In the genomic region with DNA sequence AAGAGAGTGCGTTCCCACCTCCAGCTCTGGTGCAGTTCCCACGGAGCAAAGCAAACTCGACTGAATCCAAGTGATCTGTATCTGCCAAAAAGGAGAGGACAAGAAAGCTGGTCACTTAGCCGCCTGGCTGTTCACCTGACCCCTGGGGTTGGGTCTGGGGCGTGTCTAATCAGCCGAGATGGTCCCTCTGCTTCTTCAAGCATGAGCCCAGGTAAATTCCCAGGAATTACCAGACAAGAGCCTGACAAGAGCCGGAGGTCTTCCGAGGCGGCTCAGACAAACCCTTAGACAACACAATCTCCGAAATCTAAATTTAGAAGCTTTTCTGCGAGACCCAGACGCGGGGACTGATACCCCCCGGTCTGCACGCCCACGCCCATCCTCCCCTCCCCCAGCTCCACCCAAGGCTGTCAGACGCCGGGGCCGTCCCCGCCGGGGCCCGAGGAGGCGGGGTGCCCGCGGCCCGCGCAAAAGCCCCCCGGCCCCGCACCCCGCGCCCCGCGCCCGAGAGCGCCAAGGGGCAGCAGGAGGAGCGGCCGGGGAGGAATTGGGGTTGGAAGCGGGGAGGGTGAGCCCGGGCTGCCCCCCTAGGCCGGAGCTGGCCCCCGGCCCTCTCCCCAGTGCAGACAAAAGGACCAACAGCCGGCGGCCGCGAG, we compare ENCODE assay signal across 8 cellular contexts. TPM values are rescaled to one million over a fixed set of nuclear protein-coding genes. Genes with fewer than 3 reads are reported as not detected.
DNase-seq lines count a peak whose midpoint lies in the region; ATAC-seq and TF ChIP-seq lines count a peak whose summit lies in the region.

No MANE protein-coding gene starts in this region.

- H3K79me1 ChIP-seq in mesendoderm (ENCODE audit: low read length): peaks cover 2% of the 10 kb centered on the region

- H3K9me3 ChIP-seq in duodenal mucosa (ENCODE audit: control insufficient read depth in 1 of 2, low read length in 2 of 2): no peaks in the 10 kb centered on the region

- H3K36me3 ChIP-seq in duodenal mucosa (ENCODE audit: control insufficient read depth in 1 of 2, insufficient read depth in 2 of 2, low read length in 2 of 2) (peaks cover 0 to 10% of the 10 kb centered on the region in 2 donors), mesendoderm (ENCODE audit: control insufficient read depth, insufficient read depth, low read length) (no peaks in the 10 kb centered on the region)

- H3K4me3 ChIP-seq in duodenal mucosa (ENCODE audit: low read depth in 1 of 2, low read length in 2 of 2) (peak overlapping the region; percentile 67 to 91), mesendoderm (ENCODE audit: low read length) (peak overlapping the region; percentile 73)

- no CpG with 5 or more reads among the region's 45 CpGs for WGBS in mesendoderm (ENCODE audit: extremely low coverage, insufficient coverage, low lambda C conversion rate)

- peak overlapping the region; percentile 6 for H2BK5ac ChIP-seq in mesendoderm (ENCODE audit: low read length)

- H4K5ac ChIP-seq in mesendoderm (ENCODE audit: low read length): no peak overlapping the region

- DNase-seq in DMS53 treated with DMSO at 0.1 percent for 48 hours (lab: John Stamatoyannopoulos, UW; ENCODE audit: unreplicated experiment) (peak; percentile 36), mesendoderm (peak; percentile 70), NCI-H187 treated with DMSO at 0.1 percent for 48 hours (lab: John Stamatoyannopoulos, UW) (no peak)
- peak; percentile 52 for DNase-seq in activated CD4-positive, alpha-beta T cell treated with anti-CD3 and anti-CD28 coated beads, Interleukin-2, amount 50 U/mL, for 1 hour
- DNase-seq in stimulated activated CD8-positive, alpha-beta memory T cell treated with anti-CD3 and anti-CD28 coated beads, Interleukin-7, amount 100 ng/mL, for 48 hours (ENCODE audit: extremely low read depth in 1 of 2, low read depth in 1 of 2): peak; percentile 14 to 25

- no peaks in the 10 kb centered on the region for H3K27me3 ChIP-seq in duodenal mucosa (ENCODE audit: control insufficient read depth in 1 of 2, insufficient read depth in 2 of 2, low read length in 2 of 2)
- no peaks in the 10 kb centered on the region for H3K27me3 ChIP-seq in mesendoderm (ENCODE audit: insufficient read depth, low read length, poor library complexity)

- peak overlapping the region; percentile 53 for H3K23ac ChIP-seq in mesendoderm (ENCODE audit: low read length)

- H3K56ac ChIP-seq in mesendoderm (ENCODE audit: low read length): peak overlapping the region; percentile 91

- peak overlapping the region; percentile 83 to 90 for H3K9ac ChIP-seq in duodenal mucosa (ENCODE audit: low read depth in 1 of 2, low read length in 2 of 2)
- H3K9ac ChIP-seq in mesendoderm (ENCODE audit: low read length): peak overlapping the region; percentile 80

- H3K4me2 ChIP-seq in mesendoderm (ENCODE audit: low read length): peak overlapping the region; percentile 92

- peak overlapping the region; percentile 97 for H4K8ac ChIP-seq in mesendoderm (ENCODE audit: low read depth, low read length)

- H2BK120ac ChIP-seq in mesendoderm (ENCODE audit: low read depth, low read length): peak overlapping the region; percentile 28

- TF ChIP-seq CTCF in LNCAP (IDR thresholded peaks at IDR 0.05): peak; percentile 50

- peak; percentile 59 for ATAC-seq in GM21723 (IDR thresholded peaks at IDR 0.05; ENCODE audit: unreplicated experiment)

- H3K79me2 ChIP-seq in mesendoderm (ENCODE audit: control insufficient read depth, insufficient read depth, low read length): no peaks in the 10 kb centered on the region

- H2BK15ac ChIP-seq in mesendoderm (replicated peaks; ENCODE audit: low read depth): no peak overlapping the region

- no peak overlapping the region for H2AK5ac ChIP-seq in mesendoderm (ENCODE audit: low read length)

- H3K27ac ChIP-seq in duodenal mucosa (ENCODE audit: low read depth, low read length) (peak overlapping the region; percentile 62), mesendoderm (ENCODE audit: low read depth, low read length) (peak overlapping the region; percentile 86)

- H3K4ac ChIP-seq in mesendoderm (ENCODE audit: low read depth, low read length): peak overlapping the region; percentile 74

- peak overlapping the region; percentile 97 for H3K18ac ChIP-seq in mesendoderm (ENCODE audit: low read length)

- H3K4me1 ChIP-seq in duodenal mucosa (ENCODE audit: control insufficient read depth in 1 of 2, insufficient read depth in 2 of 2, low read length in 2 of 2): peaks cover 8 to 14% of the 10 kb centered on the region in 2 donors
- H3K4me1 ChIP-seq in mesendoderm (ENCODE audit: control insufficient read depth, low read depth, low read length): peaks cover 8% of the 10 kb centered on the region

RNA-seq across cellular contexts. Expression of gene ZNF821, which starts 0.7 kb away (rescaled TPM):
- polyA plus RNA-seq in mesendoderm (2013, experiment 1 of 2): 7.0 TPM
- 7.3 TPM for polyA plus RNA-seq in mesendoderm (2013, experiment 2 of 2)

RNA-seq across cellular contexts. Expression of gene IST1, which starts 12.0 kb away (rescaled TPM):
- 99.3 TPM for polyA plus RNA-seq in mesendoderm (2013, experiment 1 of 2)
- polyA plus RNA-seq in mesendoderm (2013, experiment 2 of 2): 99.2 TPM

RNA-seq across cellular contexts. Expression of gene ATXN1L, which starts 37.5 kb away (rescaled TPM):
- 11.1 TPM for polyA plus RNA-seq in mesendoderm (2013, experiment 1 of 2)
- polyA plus RNA-seq in mesendoderm (2013, experiment 2 of 2): 10.8 TPM
